In genomic region chr22:34931026-34931425, GRCh38 we compare ENCODE assay signal across 8 cellular contexts.
"Had no signal": no experiment of that assay in that cellular context is flagged by ENCODE, and none has a peak within 500 bp of the region (broad histone marks: within the 10 kb centered on the region; RNA-seq: fewer than 3 reads in every experiment).

No MANE protein-coding gene starts in this region.

- H3K4me2 ChIP-seq: GM23338 had no signal

- H3K4me3 Mint-ChIP-seq: GM23338, HFFc6, IgD-negative memory B cell had no signal

- DNase-seq: H7, HFFc6, KG1 had no signal

- H3K36me3 ChIP-seq: HAP-1 had no signal

- H3K9me3 ChIP-seq: HAP-1 had no signal

- H3K4me1 ChIP-seq: HAP-1 had no signal

- H3K27ac ChIP-seq: HL-60 had no signal

- ATAC-seq: GM23338, HCT116 had no signal

- H3K4me3 ChIP-seq: GM23338, HAP-1 had no signal

- H3K27ac Mint-ChIP-seq: GM23338, HFFc6 had no signal

- H3K36me3 Mint-ChIP-seq: IgD-negative memory B cell had no signal

- H2AFZ ChIP-seq: GM23338 had no signal

- H3K4me1 Mint-ChIP-seq: IgD-negative memory B cell had no signal
